Comparison of ENCODE assay signal across 8 cellular contexts in the genomic region with DNA sequence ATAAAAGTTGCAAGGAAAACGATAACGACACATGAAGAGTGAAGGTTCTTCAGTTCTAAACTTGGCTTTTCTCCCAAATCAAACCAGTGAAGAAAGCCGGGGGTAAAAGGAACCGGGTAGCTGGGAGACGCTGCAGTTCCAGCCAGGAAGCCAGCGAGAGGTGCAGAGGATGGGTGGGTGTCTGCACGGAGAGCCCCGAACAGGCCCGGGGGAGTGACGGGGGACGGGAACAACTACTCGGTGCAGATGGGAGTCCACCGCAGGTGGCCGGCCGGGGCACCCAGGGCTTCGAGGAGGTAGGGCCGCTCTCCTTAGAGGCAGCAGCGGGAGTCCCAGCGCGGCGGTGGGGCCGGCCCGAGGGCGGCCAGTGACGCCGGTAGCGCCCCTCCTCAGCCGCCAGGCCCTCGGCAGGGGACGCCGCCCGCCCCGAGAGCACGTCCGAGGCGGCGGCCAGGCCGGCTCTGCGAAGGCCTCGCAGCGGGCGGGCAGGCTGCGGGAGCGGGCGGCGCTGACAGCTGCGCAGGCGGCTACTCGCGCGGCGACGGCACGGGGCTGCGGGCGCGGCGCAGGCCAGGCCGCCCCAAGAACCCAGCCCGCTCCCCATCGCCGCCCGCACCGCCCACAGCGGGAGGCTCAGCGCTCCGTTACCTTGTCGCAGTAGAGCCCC. TPM values are rescaled to one million over a fixed set of nuclear protein-coding genes. Genes with fewer than 3 reads are reported as not detected.
A peak's percentile ranks its signal among the peaks of the same experiment; 100 is the strongest.
DNase-seq lines count a peak whose midpoint lies in the region; ATAC-seq and TF ChIP-seq lines count a peak whose summit lies in the region.

No MANE protein-coding gene starts in this region.

- no peak overlapping the region for H3K4ac ChIP-seq in neuronal stem cell (ENCODE audit: low read length)

- no peak overlapping the region for H4K91ac ChIP-seq in neuronal stem cell (ENCODE audit: low read depth, low read length, poor library complexity)

- peak overlapping the region; percentile 72 for H3K4me2 ChIP-seq in neuronal stem cell (ENCODE audit: insufficient read depth, low read length, poor library complexity, severe bottlenecking)

- peaks cover 4% of the 10 kb centered on the region for H3K79me1 ChIP-seq in neuronal stem cell (ENCODE audit: low read depth, low read length)

- no peak for TF ChIP-seq POLR2A in transverse colon (IDR thresholded peaks at IDR 0.05)

- no peak overlapping the region for H2BK15ac ChIP-seq in neuronal stem cell (ENCODE audit: low read length)

- peak overlapping the region; percentile 81 for H2AK5ac ChIP-seq in neuronal stem cell (ENCODE audit: low read depth, low read length)

- WGBS in neuronal stem cell (ENCODE audit: extremely low coverage in 2 of 2, insufficient read length in 2 of 2, insufficient replicate concordance in 1 of 2), 2 donors = no CpG with 5 or more reads among the region's 68 CpGs
- 1% methylated on average over 34 of the region's 68 CpGs; no CpG with 5 or more reads in 1 of the 2 donors for WGBS in transverse colon (ENCODE audit: low coverage in 1 of 2), 2 donors

- TF ChIP-seq EP300 in transverse colon (IDR thresholded peaks at IDR 0.05; ENCODE audit: low read depth) = no peak

- peaks cover under 1 to 38% of the 10 kb centered on the region in 2 donors for H3K36me3 ChIP-seq in neuronal stem cell (replicated peaks in 1 of 2; ENCODE audit: control insufficient read depth in 2 of 2, insufficient read depth in 2 of 2, low read length in 2 of 2)
- H3K36me3 ChIP-seq in transverse colon = no peaks in the 10 kb centered on the region

- peak overlapping the region; percentile 88 for H3K4me3 ChIP-seq in neuronal stem cell (ENCODE audit: low read length in 2 of 2)
- H3K4me3 ChIP-seq in transverse colon = peak overlapping the region; percentile 57 to 94 (median 82)

- peak overlapping the region; percentile 100 for H3K23ac ChIP-seq in neuronal stem cell (ENCODE audit: low read depth, low read length, poor library complexity)

- no peak for TF ChIP-seq CTCF in transverse colon (IDR thresholded peaks at IDR 0.05)

- intact Hi-C loops in transverse colon (cut with DNase I; ENCODE audit: low total_unique reads) = loop anchor here (5.0 kb wide), 2 partner anchors 177 to 402 kb away; no protein-coding TSS in a partner anchor

- peak overlapping the region; percentile 65 for H3K14ac ChIP-seq in neuronal stem cell (ENCODE audit: low read length)

- H3K27me3 ChIP-seq in neuronal stem cell (ENCODE audit: control insufficient read depth in 3 of 3, insufficient read depth in 3 of 3, low read depth in 1 of 3, low read length in 3 of 3) (no peaks in the 10 kb centered on the region), transverse colon (no peaks in the 10 kb centered on the region)

- H2BK120ac ChIP-seq in neuronal stem cell (ENCODE audit: low read depth, low read length) = peak overlapping the region; percentile 88

- peaks cover 6% of the 10 kb centered on the region in 2 donors for H3K4me1 ChIP-seq in neuronal stem cell (ENCODE audit: control insufficient read depth in 2 of 2, insufficient read depth in 1 of 2, low read depth in 1 of 2, low read length in 2 of 2)
- H3K4me1 ChIP-seq in transverse colon = peaks cover 17 to 51% (median 44%) of the 10 kb centered on the region in 4 donors

- H3K18ac ChIP-seq in neuronal stem cell (ENCODE audit: low read length) = peak overlapping the region; percentile 98

- peak overlapping the region; percentile 95 for H2BK5ac ChIP-seq in neuronal stem cell (ENCODE audit: low read length)

- H3K27ac ChIP-seq in neuronal stem cell (replicated peaks; ENCODE audit: low read length) = peak overlapping the region; percentile 95
- H3K27ac ChIP-seq in transverse colon = peak overlapping the region; percentile 97 to 100 (median 98)

- in situ Hi-C loops in transverse colon (cut with MboI; ENCODE audit: low pct_ligation_motif_present in 1 of 4, low pct_unique_long_range_greater_than_20kb in 1 of 4, low sequenced_read_pairs in 3 of 4) = no loop called here

- H4K8ac ChIP-seq in neuronal stem cell (ENCODE audit: low read depth, low read length) = no peak overlapping the region

- peak; percentile 71 for DNase-seq in NK-92 treated with Interleukin-12 subunit alpha and Interleukin-12 subunit beta, amount 100 ng/mL, for 24 hours (lab: John Stamatoyannopoulos, UW)
- no peak for DNase-seq in NK-92 (lab: John Stamatoyannopoulos, UW; ENCODE audit: unreplicated experiment)
- DNase-seq in NCI-H146 (lab: John Stamatoyannopoulos, UW) = peak; percentile 73
- peak; percentile 64 to 69 for DNase-seq in activated T-cell treated with anti-CD3 and anti-CD28 coated beads, Interleukin-2, amount 50 U/mL, for 48 hours
- DNase-seq in foreskin melanocyte = peak; percentile 29
- no peak for DNase-seq in neuronal stem cell (ENCODE audit: low spot score)
- peak; percentile 59 for DNase-seq in transverse colon

- ATAC-seq in HG02798 (IDR thresholded peaks at IDR 0.05; ENCODE audit: poor library complexity, unreplicated experiment) = peak; percentile 54

- H3K9ac ChIP-seq in neuronal stem cell (ENCODE audit: low read depth, low read length, poor library complexity) = peak overlapping the region; percentile 100

- H2AFZ ChIP-seq in neuronal stem cell (ENCODE audit: low read length) = peak overlapping the region; percentile 92

- no peak overlapping the region for H2BK12ac ChIP-seq in neuronal stem cell (ENCODE audit: low read length)

- no peaks in the 10 kb centered on the region for H3K9me3 ChIP-seq in neuronal stem cell (replicated peaks in 1 of 2; ENCODE audit: control insufficient read depth in 2 of 2, insufficient read depth in 1 of 2, low read depth in 1 of 2, low read length in 2 of 2)
- no peaks in the 10 kb centered on the region for H3K9me3 ChIP-seq in transverse colon

RNA-seq across cellular contexts. Expression of a gene that starts 0.5 kb away (rescaled TPM):
- polyA plus RNA-seq in neuronal stem cell (2013, experiment 1 of 2) = 41.8 TPM
- polyA plus RNA-seq in neuronal stem cell (2013, experiment 2 of 2) = 42.2 TPM
- total RNA-seq in transverse colon = 100 to 1,000 TPM in 2 of 4 donors, 10 to 100 TPM in 2; 31.8 to 141 (median 77.5) TPM

RNA-seq across cellular contexts. Expression of a gene that starts 26.9 kb away (rescaled TPM):
- polyA plus RNA-seq in neuronal stem cell (2013, experiment 1 of 2) = 94.5 TPM
- polyA plus RNA-seq in neuronal stem cell (2013, experiment 2 of 2) = 100.0 TPM
- total RNA-seq in transverse colon = 10 to 100 TPM in 3 of 4 donors, 1 to 10 TPM in 1; 6.4 to 46.6 (median 28.0) TPM

RNA-seq across cellular contexts. Expression of a gene that starts 48.2 kb away (rescaled TPM):
- 1.1 TPM for polyA plus RNA-seq in neuronal stem cell (2013, experiment 1 of 2)
- polyA plus RNA-seq in neuronal stem cell (2013, experiment 2 of 2) = 1.2 TPM
- total RNA-seq in transverse colon = 10 to 100 TPM in 1 of 4 donors, 1 to 10 TPM in 1, not detected in 2; 4.3 to 19.4 TPM

Comparison
In these comparisons a context has a peak if more than half of its experiments do, and no peak if none do; other contexts are left out.
1. DNase-seq: peak in NK-92 treated with Interleukin-12 subunit alpha and Interleukin-12 subunit beta, amount 100 ng/mL, for 24 hours (single experiment), NCI-H146 (single experiment), activated T-cell treated with anti-CD3 and anti-CD28 coated beads, Interleukin-2, amount 50 U/mL, for 48 hours (2 of 2), foreskin melanocyte (single experiment) and transverse colon (single experiment); none in NK-92 (single experiment) and neuronal stem cell (single experiment).